15 cellular contexts compared by ENCODE assay signal in genomic region chr4:65968873-65969272, GRCh38.
DNase-seq lines count a peak whose midpoint lies in the region; ATAC-seq and TF ChIP-seq lines count a peak whose summit lies in the region.
"Had no signal": no experiment of that assay in that cellular context is flagged by ENCODE, and none has a peak within 500 bp of the region (broad histone marks: within the 10 kb centered on the region; RNA-seq: fewer than 3 reads in every experiment).

No MANE protein-coding gene starts in this region.

- H4K20me1 ChIP-seq in hepatocyte (ENCODE audit: insufficient read depth, poor library complexity, severe bottlenecking) = no peaks in the 10 kb centered on the region

- ATAC-seq in sciatic nerve = peak; percentile 71
- ATAC-seq in HG02759 (IDR thresholded peaks at IDR 0.05; ENCODE audit: unreplicated experiment) = no peak
- no peak for ATAC-seq in left colon
- ATAC-seq: activated naive CD4-positive, alpha-beta T cell treated with anti-CD3 and anti-CD28 coated beads, Interleukin-2, amount 50 U/mL, for 72 hours; esophagus mucosa had no signal

- H3K27ac ChIP-seq in SK-N-MC (peak overlapping the region; percentile 53), hepatocyte (no peak overlapping the region)

- no peak for TF ChIP-seq CTCF in hepatocyte (IDR thresholded peaks at IDR 0.05; ENCODE audit: poor library complexity)

- H3K9ac ChIP-seq in SK-N-MC (ENCODE audit: insufficient read length) = no peak overlapping the region

- H3K9me3 ChIP-seq in SK-N-MC (ENCODE audit: low read depth, low read length) = no peaks in the 10 kb centered on the region; the same call in 1 of the 2 replicates
- H3K9me3 ChIP-seq in hepatocyte (ENCODE audit: low read depth) = no peaks in the 10 kb centered on the region

- WGBS in hepatocyte (ENCODE audit: low lambda C conversion rate, missing lambda C conversion rate) = 44% methylated on average over 6 of the region's 6 CpGs

- no peak overlapping the region for H3K4me2 ChIP-seq in hepatocyte

- no peak overlapping the region for H2AFZ ChIP-seq in hepatocyte

- intact Hi-C loops in sciatic nerve (cut with DNase I) = no loop called here
- intact Hi-C loops in left colon (cut with DNase I, micrococcal nuclease) = no loop called here

- in situ Hi-C loops in ACHN (cut with HindIII; ENCODE audit: low pct_ligation_motif_present, low pct_unique_long_range_greater_than_20kb, low sequenced_read_pairs) = no loop called here

- no peaks in the 10 kb centered on the region for H3K9me2 ChIP-seq in hepatocyte (replicated peaks; ENCODE audit: insufficient read depth)

- H3K79me2 ChIP-seq in hepatocyte = no peaks in the 10 kb centered on the region

- no peaks in the 10 kb centered on the region for H3K27me3 ChIP-seq in hepatocyte

- DNase-seq in EH (ENCODE audit: low read depth) = peak; percentile 70
- peak; percentile 70 for DNase-seq in SK-N-MC (ENCODE audit: low read depth, low spot score)
- DNase-seq in hepatocyte (ENCODE audit: low spot score) = peak; percentile 21
- no peak for DNase-seq in sciatic nerve (ENCODE audit: low spot score)
- no peak for DNase-seq in ACHN
- DNase-seq in left colon = no peak
- DNase-seq: activated CD4-positive, alpha-beta memory T cell treated with anti-CD3 and anti-CD28 coated beads for 36 hours; activated T-cell treated with anti-CD3 and anti-CD28 coated beads, Interleukin-2, amount 50 U/mL, for 48 hours; DMS79 treated with DMSO at 0.1 percent for 48 hours; Kasumi-1; kidney glomerular epithelial cell; stimulated activated CD4-positive, alpha-beta T cell treated with anti-CD3 and anti-CD28 coated beads, Interleukin-2, amount 100 ng/mL, for 48 hours had no signal

- H3K36me3 ChIP-seq in SK-N-MC (ENCODE audit: insufficient read depth, low read length) (no peaks in the 10 kb centered on the region), hepatocyte (replicated peaks; ENCODE audit: insufficient read depth, low read depth) (no peaks in the 10 kb centered on the region)

- H3K4me3 ChIP-seq in SK-N-MC = peak overlapping the region; percentile 50
- H3K4me3 ChIP-seq in hepatocyte = no peak overlapping the region

- no peaks in the 10 kb centered on the region for H3K4me1 ChIP-seq in hepatocyte (ENCODE audit: insufficient read depth)

Comparison
In these comparisons a context has a peak if more than half of its experiments do, and no peak if none do; other contexts are left out.
1. DNase-seq: peak in EH (single experiment), SK-N-MC (single experiment) and hepatocyte (single experiment); none in sciatic nerve (single experiment), ACHN (single experiment) and left colon (0 of 2).